ENCODE assay signal across 25 cellular contexts in genomic region chr11:111382451-111382850, GRCh38. TPM values are rescaled to one million over a fixed set of nuclear protein-coding genes. Genes with fewer than 3 reads are reported as not detected.
A peak's percentile ranks its signal among the peaks of the same experiment; 100 is the strongest.
DNase-seq lines count a peak whose midpoint lies in the region; ATAC-seq, FAIRE-seq and TF ChIP-seq lines count a peak whose summit lies in the region.
"Had no signal": no experiment of that assay in that cellular context is flagged by ENCODE, and none has a peak within 500 bp of the region (broad histone marks: within the 10 kb centered on the region; RNA-seq: fewer than 3 reads in every experiment).

No MANE protein-coding gene starts in this region.

- DNase-seq in GM12891 (ENCODE audit: insufficient read length, low spot score) (no peak), memory B cell (ENCODE audit: low spot score in 2 of 2) (no peak), cardiac septum (ENCODE audit: low spot score) (no peak)
- DNase-seq: Calu3; CD8-positive, alpha-beta memory T cell; DMS153; GDM1; KBM-7; NCI-H1092 treated with DMSO at 0.1 percent for 48 hours; NCI-H146; NCI-H2029; NCI-H2171; NCI-H524 treated with DMSO at 0.1 percent for 48 hours; PC-9; SHP77 treated with DMSO at 0.1 percent for 48 hours had no signal

- no peaks in the 10 kb centered on the region for H3K27me3 ChIP-seq in BLaER1 treated with 17β-estradiol and CSF1 and Interleukin-3, amounts not matched to agents 10 nM and 100 nM
- H3K27me3 ChIP-seq in OCI-LY3 (ENCODE audit: low read depth, low read length): no peaks in the 10 kb centered on the region

- peak overlapping the region in 8 of 11 experiments; percentile 1 to 98 (median 93); a peak in 13 of 22 replicates for H3K4me2 ChIP-seq in BLaER1 treated with 17β-estradiol and CSF1 and Interleukin-3, amounts not matched to agents 10 nM and 100 nM
- peak overlapping the region; percentile 25 for H3K4me2 ChIP-seq in OCI-LY3 (ENCODE audit: low read length)
- H3K4me2 ChIP-seq: PC-9 had no signal

- no peak overlapping the region for H3K4me3 ChIP-seq in BLaER1 treated with 17β-estradiol and CSF1 and Interleukin-3, amounts not matched to agents 10 nM and 100 nM
- no peak overlapping the region for H3K4me3 ChIP-seq in OCI-LY3 (ENCODE audit: low read length)
- H3K4me3 ChIP-seq: PC-9, SK-N-MC had no signal

- intact Hi-C loops in cardiac septum (cut with DNase I): no loop called here

- H3K36me3 ChIP-seq in BLaER1 treated with 17β-estradiol and CSF1 and Interleukin-3, amounts not matched to agents 10 nM and 100 nM: peaks cover 0 to 4% (median 0%) of the 10 kb centered on the region in 11 experiments; a peak in 2 of 22 replicates
- peaks cover 16% of the 10 kb centered on the region for H3K36me3 ChIP-seq in OCI-LY3 (replicated peaks; ENCODE audit: low read depth, low read length)

- H3K4me3 Mint-ChIP-seq in memory B cell: peak overlapping the region; percentile 30
- H3K4me3 Mint-ChIP-seq: CD8-positive, alpha-beta memory T cell had no signal

- H3K36me3 Mint-ChIP-seq in memory B cell: peaks cover 3% of the 10 kb centered on the region
- H3K36me3 Mint-ChIP-seq: CD8-positive, alpha-beta memory T cell had no signal

- H3K27ac ChIP-seq in BLaER1 treated with 17β-estradiol and CSF1 and Interleukin-3, amounts not matched to agents 10 nM and 100 nM: peak overlapping the region in 6 of 11 experiments; percentile 23 to 100 (median 100); a peak in 10 of 22 replicates
- H3K27ac ChIP-seq in OCI-LY3 (ENCODE audit: low read length): peak overlapping the region; percentile 59
- H3K27ac ChIP-seq: C4-2B, HL-60, PC-9, RWPE1, SK-N-MC had no signal

- H3K9ac ChIP-seq in BLaER1 treated with 17β-estradiol and CSF1 and Interleukin-3, amounts not matched to agents 10 nM and 100 nM: no peak overlapping the region; a peak in 1 of 22 replicates
- no peak overlapping the region for H3K9ac ChIP-seq in OCI-LY3 (ENCODE audit: low read length)

- peaks cover 16 to 28% (median 20%) of the 10 kb centered on the region in 11 experiments; a peak in 21 of 22 replicates for H3K9me3 ChIP-seq in BLaER1 treated with 17β-estradiol and CSF1 and Interleukin-3, amounts not matched to agents 10 nM and 100 nM (replicated peaks in 1 of 11)
- H3K9me3 ChIP-seq in OCI-LY3 (ENCODE audit: insufficient read depth, low read length): no peaks in the 10 kb centered on the region

- H3K27ac Mint-ChIP-seq in memory B cell: peak overlapping the region; percentile 81
- H3K27ac Mint-ChIP-seq: CD8-positive, alpha-beta memory T cell had no signal

- H3K9me3 Mint-ChIP-seq in memory B cell: no peaks in the 10 kb centered on the region

- no peak for TF ChIP-seq CTCF in OCI-LY3 (IDR thresholded peaks at IDR 0.05; ENCODE audit: low read depth, low read length)

- H3K79me2 ChIP-seq in OCI-LY3 (ENCODE audit: low read length): peaks cover 37% of the 10 kb centered on the region

- no peaks in the 10 kb centered on the region for H4K20me1 ChIP-seq in BLaER1 treated with 17β-estradiol and CSF1 and Interleukin-3, amounts not matched to agents 10 nM and 100 nM
- no peaks in the 10 kb centered on the region for H4K20me1 ChIP-seq in OCI-LY3 (ENCODE audit: insufficient read depth, low read length)

- no peak for TF ChIP-seq POLR2A in GM12891 (IDR thresholded peaks at IDR 0.05; ENCODE audit: low read depth, low read length)

- ATAC-seq in memory B cell (ENCODE audit: low read depth): no peak
- ATAC-seq in HG03025 (IDR thresholded peaks at IDR 0.05; ENCODE audit: low FRiP score, unreplicated experiment): no peak
- no peak for ATAC-seq in HG02642 (IDR thresholded peaks at IDR 0.05; ENCODE audit: poor library complexity, unreplicated experiment)
- ATAC-seq: HepG2 had no signal

- H3K4me1 ChIP-seq in BLaER1 treated with 17β-estradiol and CSF1 and Interleukin-3, amounts not matched to agents 10 nM and 100 nM: peaks cover 22 to 57% (median 51%) of the 10 kb centered on the region in 10 experiments
- peaks cover 50% of the 10 kb centered on the region for H3K4me1 ChIP-seq in OCI-LY3 (ENCODE audit: low read length)

- FAIRE-seq in GM12891 (lab: Jason Lieb, UNC): peak; percentile 61
- FAIRE-seq: H54, HepG2 had no signal

- H3K27me3 Mint-ChIP-seq in memory B cell: no peaks in the 10 kb centered on the region

- H3K4me1 Mint-ChIP-seq in memory B cell: peaks cover 27% of the 10 kb centered on the region

- no peak overlapping the region for H2AFZ ChIP-seq in OCI-LY3 (ENCODE audit: low read depth, low read length)
- H2AFZ ChIP-seq: PC-9 had no signal

TF ChIP-seq in GM12891, 5 proteins besides CTCF, POLR2A, EP300 and RAD21:
- TF ChIP-seq POU2F2 (IDR thresholded peaks at IDR 0.05; ENCODE audit: low read depth, low read length): no peak
- no peak for TF ChIP-seq TAF1 (IDR thresholded peaks at IDR 0.05; ENCODE audit: low read depth, low read length)
- TF ChIP-seq PAX5 (IDR thresholded peaks at IDR 0.05; ENCODE audit: insufficient read depth, low read length, severe bottlenecking): no peak
- TF ChIP-seq SPI1 (IDR thresholded peaks at IDR 0.05; ENCODE audit: low read depth, low read length): peak; percentile 23; the same call in 1 of the 2 replicates
- no peak for TF ChIP-seq POLR2AphosphoS5 (IDR thresholded peaks at IDR 0.05; ENCODE audit: low read depth, low read length)
TF ChIP-seq in GM12891: peak in this region for 1.

RNA-seq across cellular contexts. Expression of gene POU2AF1, which starts 3.4 kb away (rescaled TPM):
- polyA plus RNA-seq in GM12891 (2012; ENCODE audit: low read depth, missing spikeins): 136 TPM
- total RNA-seq in cardiac septum: 0.13 TPM
- total RNA-seq: Calu3 had no signal
- polyA plus RNA-seq: CD8-positive, alpha-beta memory T cell had no signal
